9 cellular contexts compared by ENCODE assay signal in genomic region chr1:211625040-211625439, GRCh38. TPM values are rescaled to one million over a fixed set of nuclear protein-coding genes. Genes with fewer than 3 reads are reported as not detected.
A peak's percentile ranks its signal among the peaks of the same experiment; 100 is the strongest.
DNase-seq lines count a peak whose midpoint lies in the region; ATAC-seq and TF ChIP-seq lines count a peak whose summit lies in the region.
"Had no signal": no experiment of that assay in that cellular context is flagged by ENCODE, and none has a peak within 500 bp of the region (broad histone marks: within the 10 kb centered on the region; RNA-seq: fewer than 3 reads in every experiment).

No MANE protein-coding gene starts in this region.

- TF ChIP-seq EP300 in gastroesophageal sphincter (IDR thresholded peaks at IDR 0.05) = no peak

- TF ChIP-seq CTCF in GM12874 (IDR thresholded peaks at IDR 0.05; ENCODE audit: insufficient read depth, low read depth, low read length) (0 out of 2 replicates have a peak, but pooled peaks have one; percentile 24), gastroesophageal sphincter (IDR thresholded peaks at IDR 0.05) (peak in 2 of 4 experiments; percentile 14 to 38), body of pancreas (IDR thresholded peaks at IDR 0.05) (peak in 1 of 7 experiments; percentile 16)

- no peak overlapping the region for H3K27ac ChIP-seq in gastroesophageal sphincter
- H3K27ac ChIP-seq in body of pancreas = no peak overlapping the region
- H3K27ac ChIP-seq: parathyroid adenoma had no signal

- TF ChIP-seq POLR2A in gastroesophageal sphincter (IDR thresholded peaks at IDR 0.05) (no peak), body of pancreas (IDR thresholded peaks at IDR 0.05) (no peak)

- 69 to 84% methylated on average over 2 of the region's 2 CpGs for WGBS in gastroesophageal sphincter (ENCODE audit: low coverage in 1 of 2), 2 donors
- 83 to 90% methylated on average over 2 of the region's 2 CpGs for WGBS in body of pancreas, 2 donors

- peaks cover 0 to 6% (median 0%) of the 10 kb centered on the region in 3 donors for H3K4me1 ChIP-seq in gastroesophageal sphincter
- H3K4me1 ChIP-seq in body of pancreas = no peaks in the 10 kb centered on the region
- H3K4me1 ChIP-seq: parathyroid adenoma had no signal

- ATAC-seq in gastroesophageal sphincter = peak; percentile 65
- no peak for ATAC-seq in body of pancreas

- H3K36me3 ChIP-seq in gastroesophageal sphincter (no peaks in the 10 kb centered on the region), body of pancreas (replicated peaks in 1 of 2; ENCODE audit: insufficient read depth in 1 of 2, low read depth in 2 of 2) (no peaks in the 10 kb centered on the region)

- no peaks in the 10 kb centered on the region for H3K9me3 ChIP-seq in gastroesophageal sphincter
- H3K9me3 ChIP-seq in body of pancreas = no peaks in the 10 kb centered on the region

- H3K4me3 ChIP-seq in gastroesophageal sphincter (no peak overlapping the region), body of pancreas (no peak overlapping the region)

- no peaks in the 10 kb centered on the region for H3K27me3 ChIP-seq in gastroesophageal sphincter
- H3K27me3 ChIP-seq in body of pancreas = no peaks in the 10 kb centered on the region

- intact Hi-C loops in body of pancreas (cut with DNase I) = no loop called here

- DNase-seq in 8988T = peak; percentile 71
- DNase-seq in RPMI8226 = peak; percentile 41
- no peak for DNase-seq in NCI-H2171 treated with DMSO at 0.1 percent for 48 hours (lab: John Stamatoyannopoulos, UW)
- DNase-seq in effector CD4-positive, alpha-beta T cell = no peak
- no peak for DNase-seq in body of pancreas
- no peak for DNase-seq in inferior parietal cortex (ENCODE audit: extremely low spot score)

RNA-seq across cellular contexts. Expression of gene SLC30A1, which starts 46.1 kb away (rescaled TPM):
- total RNA-seq in gastroesophageal sphincter (10 to 100 TPM; 10.1 to 17.3 (median 13.0) TPM), body of pancreas (10 to 100 TPM in 1 of 2 donors, 1 to 10 TPM in 1; 7.3 to 11.5 TPM)

RNA-seq across cellular contexts. Expression of gene NEK2, which starts 50.4 kb away (rescaled TPM):
- under 1 TPM in 1 of 4 donors, not detected in 3; 0.59 TPM for total RNA-seq in gastroesophageal sphincter
- total RNA-seq in body of pancreas = not detected

Comparison
In these comparisons a context has a peak if more than half of its experiments do, and no peak if none do; other contexts are left out.
1. DNase-seq: peak in 8988T (single experiment) and RPMI8226 (single experiment); none in NCI-H2171 treated with DMSO at 0.1 percent for 48 hours (single experiment), effector CD4-positive, alpha-beta T cell (single experiment), body of pancreas (0 of 4) and inferior parietal cortex (single experiment).